10 cellular contexts compared by ENCODE assay signal in genomic region chr15:68638953-68639500, GRCh38.
DNase-seq lines count a peak whose midpoint lies in the region; ATAC-seq and TF ChIP-seq lines count a peak whose summit lies in the region.
"Had no signal": no experiment of that assay in that cellular context is flagged by ENCODE, and none has a peak within 500 bp of the region (broad histone marks: within the 10 kb centered on the region; RNA-seq: fewer than 3 reads in every experiment).

No MANE protein-coding gene starts in this region.

- POLR2A ChIA-PET in IMR-90 (lab: Charles Lee; ENCODE audit: unreplicated experiment) = no interaction called here

- H3K14ac ChIP-seq in IMR-90 (replicated peaks; ENCODE audit: low read depth, low read length) (peak overlapping the region; percentile 87), mesenchymal stem cell (ENCODE audit: low read length in 2 of 2) (peak overlapping the region in 1 of 2 experiments; percentile 39), neuronal stem cell (ENCODE audit: low read length) (no peak overlapping the region)

- CTCF ChIA-PET in IMR-90 (lab: Yijun Ruan, JAX) = interaction anchor here (1.4 kb wide), 1 partner anchor 33 kb away, joined by 4 read pairs; no protein-coding TSS in a partner anchor

- H3K27me3 ChIP-seq in IMR-90 (ENCODE audit: control insufficient read depth, insufficient read depth, low read length) (no peaks in the 10 kb centered on the region), mesenchymal stem cell (ENCODE audit: control insufficient read depth in 1 of 2, insufficient read depth in 1 of 2, low read length in 2 of 2) (no peaks in the 10 kb centered on the region), uterus (no peaks in the 10 kb centered on the region), neuronal stem cell (ENCODE audit: control insufficient read depth in 3 of 3, insufficient read depth in 3 of 3, low read depth in 1 of 3, low read length in 3 of 3) (no peaks in the 10 kb centered on the region)
- H3K27me3 ChIP-seq: adrenal gland had no signal

- peak overlapping the region; percentile 95 for H2BK20ac ChIP-seq in IMR-90 (ENCODE audit: low read depth, low read length)

- H4K8ac ChIP-seq in IMR-90 (ENCODE audit: low read depth in 2 of 2, low read length in 2 of 2) (peak overlapping the region; percentile 55 to 84; a peak in 3 of 4 replicates), mesenchymal stem cell (ENCODE audit: low read length) (no peak overlapping the region), neuronal stem cell (ENCODE audit: low read depth, low read length) (no peak overlapping the region)

- H3K9ac ChIP-seq in IMR-90 (ENCODE audit: low read depth, low read length) = no peak overlapping the region
- peak overlapping the region; percentile 66 for H3K9ac ChIP-seq in mesenchymal stem cell (ENCODE audit: low read length)
- H3K9ac ChIP-seq in neuronal stem cell (ENCODE audit: low read depth, low read length, poor library complexity) = no peak overlapping the region

- peak overlapping the region; percentile 90 for H3K4ac ChIP-seq in IMR-90 (ENCODE audit: low read depth, low read length)
- peak overlapping the region in 1 of 2 experiments; percentile 83 for H3K4ac ChIP-seq in mesenchymal stem cell (ENCODE audit: low read depth in 1 of 2, low read length in 2 of 2)
- no peak overlapping the region for H3K4ac ChIP-seq in neuronal stem cell (ENCODE audit: low read length)

- no peak overlapping the region for H3K4me2 ChIP-seq in IMR-90 (ENCODE audit: low read depth, low read length)
- H3K4me2 ChIP-seq in mesenchymal stem cell (ENCODE audit: low read length, poor library complexity, severe bottlenecking) = no peak overlapping the region
- no peak overlapping the region for H3K4me2 ChIP-seq in neuronal stem cell (ENCODE audit: insufficient read depth, low read length, poor library complexity, severe bottlenecking)

- H2AFZ ChIP-seq in IMR-90 (replicated peaks; ENCODE audit: low read length, poor library complexity) (peak overlapping the region; percentile 37), mesenchymal stem cell (ENCODE audit: low read depth, low read length) (no peak overlapping the region), neuronal stem cell (ENCODE audit: low read length) (no peak overlapping the region)

- H3K9me3 ChIP-seq in IMR-90 (ENCODE audit: control insufficient read depth, insufficient read depth, low read length) = no peaks in the 10 kb centered on the region
- no peaks in the 10 kb centered on the region for H3K9me3 ChIP-seq in mesenchymal stem cell (ENCODE audit: control insufficient read depth, low read length)
- no peaks in the 10 kb centered on the region for H3K9me3 ChIP-seq in uterus
- no peaks in the 10 kb centered on the region for H3K9me3 ChIP-seq in neuronal stem cell (replicated peaks in 1 of 2; ENCODE audit: control insufficient read depth in 2 of 2, insufficient read depth in 1 of 2, low read depth in 1 of 2, low read length in 2 of 2)
- H3K9me3 ChIP-seq: adrenal gland had no signal

- peaks cover 59% of the 10 kb centered on the region for H3K9me1 ChIP-seq in IMR-90 (ENCODE audit: insufficient read depth, low read length)

- H2BK15ac ChIP-seq in IMR-90 (ENCODE audit: low read depth, low read length) = peak overlapping the region; percentile 52; the same call in 2 of the 3 replicates
- H2BK15ac ChIP-seq in mesenchymal stem cell (ENCODE audit: low read depth, poor library complexity, severe bottlenecking) = no peak overlapping the region
- no peak overlapping the region for H2BK15ac ChIP-seq in neuronal stem cell (ENCODE audit: low read length)

- H3K23ac ChIP-seq in IMR-90 (ENCODE audit: low read depth, low read length) = peak overlapping the region; percentile 49; the same call in 1 of the 2 replicates
- no peak overlapping the region for H3K23ac ChIP-seq in mesenchymal stem cell (ENCODE audit: low read length in 2 of 2)
- H3K23ac ChIP-seq in neuronal stem cell (ENCODE audit: low read depth, low read length, poor library complexity) = no peak overlapping the region

- intact Hi-C loops in IMR-90 (cut with micrococcal nuclease) = no loop called here
- intact Hi-C loops in uterus (cut with DNase I; ENCODE audit: low total_unique reads) = no loop called here

- H3K18ac ChIP-seq in IMR-90 (ENCODE audit: low read depth, low read length) = peak overlapping the region; percentile 82
- peak overlapping the region in 1 of 2 experiments; percentile 79 for H3K18ac ChIP-seq in mesenchymal stem cell (ENCODE audit: low read depth in 1 of 2, low read length in 2 of 2)
- H3K18ac ChIP-seq in neuronal stem cell (ENCODE audit: low read length) = no peak overlapping the region

- WGBS in IMR-90 (ENCODE audit: extremely low coverage in 2 of 2, insufficient read length in 1 of 2), 2 experiments = 100% methylated on average over 1 of the region's 2 CpGs; no CpG with 5 or more reads in 1 of the 2 experiments
- WGBS in mesenchymal stem cell = 57% methylated on average over 2 of the region's 2 CpGs
- no CpG with 5 or more reads among the region's 2 CpGs for WGBS in neuronal stem cell (ENCODE audit: extremely low coverage in 2 of 2, insufficient read length in 2 of 2, insufficient replicate concordance in 1 of 2), 2 donors

- H4K20me1 ChIP-seq in IMR-90 (ENCODE audit: insufficient read depth, low read length) = peaks cover 3% of the 10 kb centered on the region; the same call in 1 of the 2 replicates

- H2AK5ac ChIP-seq in IMR-90 (ENCODE audit: low read depth, low read length) (peak overlapping the region; percentile 86), mesenchymal stem cell (ENCODE audit: low read length, severe bottlenecking) (no peak overlapping the region), neuronal stem cell (ENCODE audit: low read depth, low read length) (no peak overlapping the region)

- ATAC-seq in IMR-90 (ENCODE audit: low read depth) (peak; percentile 48), GM18909 (IDR thresholded peaks at IDR 0.05; ENCODE audit: poor library complexity, unreplicated experiment) (no peak)

- H2BK120ac ChIP-seq in IMR-90 (ENCODE audit: low read depth, low read length) (peak overlapping the region; percentile 60), mesenchymal stem cell (ENCODE audit: low read depth, low read length) (peak overlapping the region; percentile 4), neuronal stem cell (ENCODE audit: low read depth, low read length) (no peak overlapping the region)

- no peak overlapping the region for H3K4me3 ChIP-seq in IMR-90 (ENCODE audit: insufficient read depth, low read depth, low read length)
- H3K4me3 ChIP-seq in mesenchymal stem cell (ENCODE audit: insufficient read depth in 1 of 2, low read depth in 1 of 2, low read length in 2 of 2) = peak overlapping the region in 1 of 2 experiments; percentile 43
- no peak overlapping the region for H3K4me3 ChIP-seq in uterus
- H3K4me3 ChIP-seq in neuronal stem cell (ENCODE audit: low read length in 2 of 2) = no peak overlapping the region
- H3K4me3 ChIP-seq: adrenal gland had no signal

- H3K27ac ChIP-seq in IMR-90 (ENCODE audit: insufficient read depth, low read length) (peak overlapping the region; percentile 73), cingulate gyrus (ENCODE audit: low read depth, low read length) (peak overlapping the region; percentile 5), mesenchymal stem cell (ENCODE audit: low read length, poor library complexity, severe bottlenecking) (peak overlapping the region; percentile 12), uterus (peak overlapping the region; percentile 71), neuronal stem cell (replicated peaks; ENCODE audit: low read length) (no peak overlapping the region)

- TF ChIP-seq CTCF in IMR-90 (conservative IDR thresholded peaks at IDR 0.05; ENCODE audit: low read depth, low read length) = no peak
- no peak for TF ChIP-seq CTCF in uterus (IDR thresholded peaks at IDR 0.05)

- dilution Hi-C loops in IMR-90 (cut with HindIII; ENCODE audit: low sequenced_read_pairs, unreplicated experiment) = no loop called here

- no peak for TF ChIP-seq RAD21 in IMR-90 (IDR thresholded peaks at IDR 0.05; ENCODE audit: low read length)

- H4K91ac ChIP-seq in IMR-90 (ENCODE audit: insufficient read depth, low read depth, low read length) (peak overlapping the region; percentile 86), mesenchymal stem cell (ENCODE audit: low read length) (no peak overlapping the region), neuronal stem cell (ENCODE audit: low read depth, low read length, poor library complexity) (no peak overlapping the region)

- H3K4me1 ChIP-seq in IMR-90 (ENCODE audit: control insufficient read depth, insufficient read depth, low read length) (peaks cover 59% of the 10 kb centered on the region), mesenchymal stem cell (ENCODE audit: control insufficient read depth, insufficient read depth, low read depth, low read length) (peaks cover 41% of the 10 kb centered on the region), uterus (peaks cover 21 to 27% of the 10 kb centered on the region in 2 donors), neuronal stem cell (ENCODE audit: control insufficient read depth in 2 of 2, insufficient read depth in 1 of 2, low read depth in 1 of 2, low read length in 2 of 2) (peaks cover 12 to 19% of the 10 kb centered on the region in 2 donors)

- H3K79me1 ChIP-seq in IMR-90 (ENCODE audit: low read depth in 1 of 2, low read length in 2 of 2) (peaks cover 11 to 74% of the 10 kb centered on the region in 2 experiments; a peak in 3 of 4 replicates), mesenchymal stem cell (replicated peaks; ENCODE audit: low read length, poor library complexity, severe bottlenecking) (peaks cover 41% of the 10 kb centered on the region), neuronal stem cell (ENCODE audit: low read depth, low read length) (no peaks in the 10 kb centered on the region)

- BruUV-seq in IMR-90 (replicated peaks; lab: Mats Ljungman, UMichigan) = no TSS peak

- peak overlapping the region in 1 of 2 experiments; percentile 79 for H2BK12ac ChIP-seq in mesenchymal stem cell (ENCODE audit: low read length in 2 of 2)
- no peak overlapping the region for H2BK12ac ChIP-seq in neuronal stem cell (ENCODE audit: low read length)

- H3K36me3 ChIP-seq in IMR-90 (ENCODE audit: control insufficient read depth, insufficient read depth, low read length) = no peaks in the 10 kb centered on the region
- H3K36me3 ChIP-seq in mesenchymal stem cell (ENCODE audit: control insufficient read depth in 1 of 2, insufficient read depth in 2 of 2, low read depth in 1 of 2, low read length in 2 of 2) = peaks cover 0 to 5% of the 10 kb centered on the region in 2 experiments
- H3K36me3 ChIP-seq in uterus = no peaks in the 10 kb centered on the region
- H3K36me3 ChIP-seq in neuronal stem cell (replicated peaks in 1 of 2; ENCODE audit: control insufficient read depth in 2 of 2, insufficient read depth in 2 of 2, low read length in 2 of 2) = no peaks in the 10 kb centered on the region
- H3K36me3 ChIP-seq: adrenal gland had no signal

- DNase-seq in IMR-90 = peak; percentile 57
- DNase-seq in mesenchymal stem cell = no peak
- DNase-seq in uterus = no peak
- DNase-seq in effector CD4-positive, alpha-beta T cell = no peak
- DNase-seq in neuronal stem cell (ENCODE audit: low spot score) = no peak
- DNase-seq: adrenal gland, NCI-H2171 treated with DMSO at 0.1 percent for 48 hours, nephron progenitor cell had no signal

- H2AK9ac ChIP-seq in IMR-90 (replicated peaks; ENCODE audit: low read depth, low read length, poor library complexity) = peak overlapping the region; percentile 78

- H3K56ac ChIP-seq in IMR-90 (ENCODE audit: extremely low read depth, insufficient read depth, low read length) = no peak overlapping the region

- in situ Hi-C loops in IMR-90 (cut with MboI; ENCODE audit: low sequenced_read_pairs) = no loop called here

- TF ChIP-seq POLR2A in IMR-90 (IDR thresholded peaks at IDR 0.05; ENCODE audit: low read depth, low read length) = no peak
- TF ChIP-seq POLR2A in uterus (IDR thresholded peaks at IDR 0.05) = no peak

- H2BK5ac ChIP-seq in IMR-90 (ENCODE audit: low read depth, low read length, poor library complexity, severe bottlenecking) (peak overlapping the region; percentile 76), mesenchymal stem cell (ENCODE audit: low read depth, low read length, poor library complexity, severe bottlenecking) (no peak overlapping the region), neuronal stem cell (ENCODE audit: low read length) (no peak overlapping the region)

- H4K5ac ChIP-seq in IMR-90 (ENCODE audit: low read depth, low read length) = peak overlapping the region; percentile 59

Comparison
In these comparisons a context has a peak if more than half of its experiments do, and no peak if none do; other contexts are left out.
1. H4K8ac ChIP-seq: peak in IMR-90 (2 of 2); none in mesenchymal stem cell (single experiment) and neuronal stem cell (single experiment).